1 cellular context compared by ENCODE assay signal in the genomic region with DNA sequence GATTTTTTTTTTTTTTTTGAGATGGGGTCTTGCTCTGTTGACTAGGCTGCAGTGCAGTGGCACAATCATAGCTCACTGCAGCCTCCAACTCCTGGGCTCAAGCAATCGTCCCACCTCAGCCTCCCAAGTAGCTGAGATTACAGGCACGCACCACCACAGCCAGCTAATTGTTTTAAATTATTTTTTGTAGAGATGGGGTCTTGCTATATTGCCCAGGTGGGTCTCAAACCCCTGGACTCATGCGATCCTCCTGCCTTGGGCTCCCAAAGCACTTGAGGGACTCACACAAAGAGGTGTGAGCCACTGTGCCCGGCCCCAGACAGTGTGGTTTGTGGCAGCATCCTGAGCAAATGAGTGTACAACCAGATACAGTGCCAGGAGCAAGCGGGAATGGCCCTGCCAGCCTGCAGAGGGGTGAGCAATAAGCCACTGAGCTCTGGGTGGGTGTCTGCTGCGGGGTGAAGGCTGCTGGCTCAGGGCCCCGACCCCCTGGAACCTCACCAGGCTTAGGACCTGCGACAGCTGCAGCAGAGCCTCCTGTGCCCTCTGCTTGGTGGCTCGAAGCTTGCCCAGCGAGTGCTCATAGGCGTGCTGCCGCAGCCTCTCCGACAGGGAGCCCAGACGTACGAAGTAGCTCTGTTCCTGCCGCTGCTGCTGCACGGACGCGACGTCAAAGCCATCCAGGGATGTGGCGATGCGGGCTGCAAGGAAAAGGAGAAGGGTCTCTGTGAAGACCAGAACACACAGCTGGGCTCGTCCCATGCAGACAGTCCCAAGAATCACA.
TF ChIP-seq lines count a peak whose summit lies in the region.

No MANE protein-coding gene starts in this region.

TF ChIP-seq in GM12878, 131 proteins besides CTCF, POLR2A, EP300 and RAD21:
- TF ChIP-seq, protein P1, sequence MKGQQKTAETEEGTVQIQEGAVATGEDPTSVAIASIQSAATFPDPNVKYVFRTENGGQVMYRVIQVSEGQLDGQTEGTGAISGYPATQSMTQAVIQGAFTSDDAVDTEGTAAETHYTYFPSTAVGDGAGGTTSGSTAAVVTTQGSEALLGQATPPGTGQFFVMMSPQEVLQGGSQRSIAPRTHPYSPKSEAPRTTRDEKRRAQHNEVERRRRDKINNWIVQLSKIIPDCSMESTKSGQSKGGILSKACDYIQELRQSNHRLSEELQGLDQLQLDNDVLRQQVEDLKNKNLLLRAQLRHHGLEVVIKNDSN (IDR thresholded peaks at IDR 0.05; ENCODE audit: borderline replicate concordance, extremely low read length, insufficient read depth, low read depth, low read length), result no peak
- TF ChIP-seq JUNB (IDR thresholded peaks at IDR 0.05) (no peak), SIX5 (IDR thresholded peaks at IDR 0.05; ENCODE audit: low read depth, low read length, severe bottlenecking) (no peak), NBN (IDR thresholded peaks at IDR 0.05) (no peak), YBX1 (IDR thresholded peaks at IDR 0.05) (no peak), YY1 (IDR thresholded peaks at IDR 0.05; ENCODE audit: low read depth, low read length) (no peak)
